22 cellular contexts compared by ENCODE assay signal in the genomic region with DNA sequence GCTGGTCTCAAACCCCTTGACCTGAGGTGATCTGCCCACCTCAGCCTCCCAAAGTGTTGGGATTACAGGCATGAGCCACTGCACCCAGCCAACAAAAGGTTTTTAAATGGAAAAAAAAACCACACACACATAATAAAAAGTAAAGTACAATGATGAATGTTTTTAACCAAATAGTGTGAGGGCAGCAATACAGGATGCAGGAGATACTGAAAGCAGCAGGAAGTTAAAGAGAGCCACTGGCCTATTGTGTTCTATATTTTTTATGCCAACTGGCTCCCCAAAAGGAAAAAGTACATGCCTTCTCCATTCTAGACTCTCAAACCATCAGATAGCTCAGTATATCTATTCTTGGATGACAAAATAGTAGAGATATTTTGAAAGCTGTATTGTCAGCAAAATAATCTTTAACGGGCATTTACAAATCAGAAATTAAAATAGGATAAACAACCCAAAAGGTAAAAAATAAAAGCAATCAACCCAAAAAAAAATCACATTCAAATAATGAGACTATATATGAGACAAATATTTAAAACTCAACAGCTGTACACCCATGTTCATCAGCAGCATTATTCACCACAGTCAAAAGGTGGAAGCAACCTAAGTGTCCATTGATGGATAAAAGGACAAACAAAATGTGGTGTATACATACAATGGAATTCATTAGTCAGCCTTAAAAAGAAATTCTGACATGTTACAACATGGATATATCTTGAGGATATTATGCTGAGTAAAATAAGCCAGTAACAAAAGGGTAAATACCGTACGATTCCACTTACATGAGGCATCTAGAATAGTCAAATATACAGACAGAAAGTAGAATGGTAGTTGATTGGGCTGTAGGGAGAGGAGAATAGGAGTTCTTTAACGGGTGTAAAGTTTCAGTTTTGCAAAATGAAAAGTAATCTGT. TPM values are rescaled to one million over a fixed set of nuclear protein-coding genes. Genes with fewer than 3 reads are reported as not detected.
DNase-seq lines count a peak whose midpoint lies in the region; ATAC-seq, FAIRE-seq and TF ChIP-seq lines count a peak whose summit lies in the region.
"Had no signal": no experiment of that assay in that cellular context is flagged by ENCODE, and none has a peak within 500 bp of the region (broad histone marks: within the 10 kb centered on the region; RNA-seq: fewer than 3 reads in every experiment).

No MANE protein-coding gene starts in this region.

- in situ Hi-C loops in K562 (cut with MboI): no loop called here

- intact Hi-C loops in K562 (cut with micrococcal nuclease) (no loop called here), testis (cut with DNase I; ENCODE audit: low total_unique reads) (no loop called here), left cardiac atrium (cut with DNase I) (no loop called here)

- H3K36me3 ChIP-seq in K562 (ENCODE audit: control insufficient read depth, insufficient read depth, low read length) (peaks cover 30% of the 10 kb centered on the region; the same call in 2 of the 3 replicates), testis (ENCODE audit: low read depth, missing control alignments) (no peaks in the 10 kb centered on the region)

- H3K4me3 ChIP-seq in A549 (no peak overlapping the region), K562 (no peak overlapping the region), testis (no peak overlapping the region)
- H3K4me3 ChIP-seq: BLaER1 treated with 17β-estradiol and CSF1 and Interleukin-3, amounts not matched to agents 10 nM and 100 nM had no signal

- DNase-seq in A549 (ENCODE audit: low read depth in 1 of 2, low spot score in 1 of 2) (no peak), GM12892 (ENCODE audit: insufficient read length) (no peak), K562 (ENCODE audit: extremely low read depth in 1 of 4, low spot score in 3 of 4) (no peak), epithelial cell of prostate (ENCODE audit: low read depth, low spot score) (peak; percentile 78), 8988T (no peak), testis (no peak), left cardiac atrium (no peak)
- DNase-seq: Caco-2; CD4-positive, alpha-beta memory T cell; DMS 273 treated with DMSO at 0.1 percent for 48 hours; DND-41; H7; NCI-H1105; NCI-H1694; NCI-H2081; NCI-H446 treated with DMSO at 0.1 percent for 48 hours; NCI-H526 treated with DMSO at 0.1 percent for 48 hours; OCI-M1; SHP77 had no signal

- no peaks in the 10 kb centered on the region for H3K79me2 ChIP-seq in K562 (ENCODE audit: control insufficient read depth, insufficient read depth, low read length)

- H3K9me1 ChIP-seq in K562 (ENCODE audit: control insufficient read depth, insufficient read depth, low read length): no peaks in the 10 kb centered on the region

- TF ChIP-seq POLR2A in A549 (IDR thresholded peaks at IDR 0.05; ENCODE audit: low read length): no peak
- no peak for TF ChIP-seq POLR2A in GM12892 (IDR thresholded peaks at IDR 0.05; ENCODE audit: low read depth, low read length)
- no peak for TF ChIP-seq POLR2A in K562 (conservative IDR thresholded peaks at IDR 0.05)
- TF ChIP-seq POLR2A in testis (IDR thresholded peaks at IDR 0.05): no peak

- ATAC-seq in A549 (no peak), K562 (no peak), left cardiac atrium (no peak)

- no peak overlapping the region for H2AFZ ChIP-seq in K562 (ENCODE audit: low read depth, low read length)

- H3K9me3 ChIP-seq in A549: no peaks in the 10 kb centered on the region
- no peaks in the 10 kb centered on the region for H3K9me3 ChIP-seq in K562 (replicated peaks; ENCODE audit: control insufficient read depth, insufficient read depth, low read depth, low read length)
- no peaks in the 10 kb centered on the region for H3K9me3 ChIP-seq in testis
- H3K9me3 ChIP-seq: BLaER1 treated with 17β-estradiol and CSF1 and Interleukin-3, amounts not matched to agents 10 nM and 100 nM; Caco-2 had no signal

- no peak overlapping the region for H3K4me2 ChIP-seq in A549
- H3K4me2 ChIP-seq in K562 (ENCODE audit: insufficient read depth, low read length): no peak overlapping the region
- H3K4me2 ChIP-seq: BLaER1 treated with 17β-estradiol and CSF1 and Interleukin-3, amounts not matched to agents 10 nM and 100 nM; KMS-11 had no signal

- CTCF ChIA-PET in A549 (lab: Yijun Ruan, JAX) (no interaction called here), K562 (lab: Yijun Ruan, JAX; ENCODE audit: low intra/inter-chr PET ratio) (no interaction called here)

- no peaks in the 10 kb centered on the region for H4K20me1 ChIP-seq in K562 (replicated peaks; ENCODE audit: control insufficient read depth, insufficient read depth, low read length)
- H4K20me1 ChIP-seq: BLaER1 treated with 17β-estradiol and CSF1 and Interleukin-3, amounts not matched to agents 10 nM and 100 nM had no signal

- H3K27ac ChIP-seq in A549: no peak overlapping the region
- no peak overlapping the region for H3K27ac ChIP-seq in K562 (ENCODE audit: extremely low read depth, low read depth, low read length)
- peak overlapping the region; percentile 44 for H3K27ac ChIP-seq in epithelial cell of prostate
- no peak overlapping the region for H3K27ac ChIP-seq in testis
- H3K27ac ChIP-seq: BLaER1 treated with 17β-estradiol and CSF1 and Interleukin-3, amounts not matched to agents 10 nM and 100 nM; KMS-11 had no signal

- H3K27me3 ChIP-seq in K562 (ENCODE audit: control insufficient read depth in 2 of 2, insufficient read depth in 2 of 2, low read length in 2 of 2): no peaks in the 10 kb centered on the region
- no peaks in the 10 kb centered on the region for H3K27me3 ChIP-seq in testis
- H3K27me3 ChIP-seq: BLaER1 treated with 17β-estradiol and CSF1 and Interleukin-3, amounts not matched to agents 10 nM and 100 nM had no signal

- WGBS in A549 (ENCODE audit: missing lambda C conversion rate): 87% methylated on average over 4 of the region's 4 CpGs
- 87% methylated on average over 4 of the region's 4 CpGs for WGBS in K562 (ENCODE audit: insufficient coverage, low coverage, missing lambda C conversion rate)
- WGBS in testis, 2 donors: 94% methylated on average over 4 of the region's 4 CpGs

- TF ChIP-seq CTCF in A549 (IDR thresholded peaks at IDR 0.05): no peak
- TF ChIP-seq CTCF in K562 (IDR thresholded peaks at IDR 0.05 in 2 of 3, conservative IDR thresholded peaks at IDR 0.05 in 1 of 3; ENCODE audit: insufficient read depth in 2 of 3, low read depth in 1 of 3, low read length in 3 of 3): no peak
- TF ChIP-seq CTCF in testis (IDR thresholded peaks at IDR 0.05): no peak

- POLR2A ChIA-PET in A549 (lab: Yijun Ruan, JAX) (no interaction called here), K562 (lab: Yijun Ruan, JAX) (no interaction called here)

- FAIRE-seq in A549 (lab: Jason Lieb, UNC) (no peak), GM12892 (lab: Jason Lieb, UNC) (peak; percentile 36), K562 (lab: Jason Lieb, UNC) (no peak)
- FAIRE-seq: GM12891 had no signal

- H3K9ac ChIP-seq in K562 (ENCODE audit: insufficient read depth in 1 of 2, low read depth in 2 of 2, low read length in 2 of 2): no peak overlapping the region
- H3K9ac ChIP-seq: BLaER1 treated with 17β-estradiol and CSF1 and Interleukin-3, amounts not matched to agents 10 nM and 100 nM; KMS-11 had no signal

- TF ChIP-seq RAD21 in A549 (conservative IDR thresholded peaks at IDR 0.05 in 1 of 2, IDR thresholded peaks at IDR 0.05 in 1 of 2) (no peak), K562 (CRISPR knock-in tag; conservative IDR thresholded peaks at IDR 0.05 in 1 of 2, IDR thresholded peaks at IDR 0.05 in 1 of 2) (no peak)

- no peak for TF ChIP-seq EP300 in A549 (IDR thresholded peaks at IDR 0.05)
- no peak for TF ChIP-seq EP300 in K562 (IDR thresholded peaks at IDR 0.05; ENCODE audit: low read length)

- no TSS peak for BruUV-seq in K562 (replicated peaks; lab: Mats Ljungman, UMichigan)

- H3K4me1 ChIP-seq in A549: no peaks in the 10 kb centered on the region
- H3K4me1 ChIP-seq in K562 (replicated peaks in 1 of 2; ENCODE audit: control insufficient read depth in 2 of 2, insufficient read depth in 2 of 2, low read length in 2 of 2): no peaks in the 10 kb centered on the region
- H3K4me1 ChIP-seq in testis: no peaks in the 10 kb centered on the region
- H3K4me1 ChIP-seq: BLaER1 treated with 17β-estradiol and CSF1 and Interleukin-3, amounts not matched to agents 10 nM and 100 nM; Caco-2 had no signal

RNA-seq across cellular contexts. Expression of gene GPATCH11, which starts 26.2 kb away (rescaled TPM):
- polyA plus RNA-seq in A549 (2011; rRNA removed): 8.1 and 10.4 TPM in 2 replicates
- 2.3 and 2.4 TPM in 2 replicates for polyA plus RNA-seq in A549 (2012; cell fraction: cytosol; rRNA removed)
- 0.54 and 0.80 TPM in 2 replicates for polyA plus RNA-seq in A549 (2012; cell fraction: nucleus; rRNA removed)
- 8.2 to 9.0 TPM (median 8.9 TPM) in 3 replicates for polyA plus RNA-seq in A549 (2017; fragmentation: RNase III; extraction: RNeasy Plus Mini Kit Qiagen cat#74134 plus additional on column Dnase treatment)
- 1.8 TPM in 2 replicates for polyA minus RNA-seq in A549 (2011; rRNA and poly(A)+ RNA removed)
- 16.6 TPM for polyA plus RNA-seq in GM12892 (2012; ENCODE audit: missing spikeins)
- total RNA-seq in K562 (2011; cell fraction: chromatin; rRNA removed; ENCODE audit: low replicate concordance): 3.7 and 17.7 TPM in 2 replicates
- 1.3 and 3.0 TPM in 2 replicates for total RNA-seq in K562 (2011; cell fraction: nucleolus; rRNA removed)
- 8.0 and 15.8 TPM in 2 replicates for total RNA-seq in K562 (2011; cell fraction: nucleoplasm; rRNA removed)
- 10.0 and 11.3 TPM in 2 replicates for total RNA-seq in K562 (2014; rRNA removed)
- total RNA-seq in K562 (2014; rRNA removed; fragmentation: Illumina TruSeq; extraction: Trizol): 23.9 and 27.1 TPM in 2 replicates
- 20.0 and 22.8 TPM in 2 replicates for total RNA-seq in K562 (2015; rRNA removed; fragmentation: Illumina TruSeq; extraction: Trizol)
- 9.9 and 10.5 TPM in 2 replicates for total RNA-seq in K562 (2021)
- 12.9 and 18.1 TPM in 2 replicates for polyA plus RNA-seq in K562 (2011; rRNA removed)
- 2.3 and 5.5 TPM in 2 replicates for polyA plus RNA-seq in K562 (2011; cell fraction: cytosol; rRNA removed)
- 2.5 and 3.1 TPM in 2 replicates for polyA plus RNA-seq in K562 (2011; cell fraction: nucleus; rRNA removed)
- 10.0 and 11.2 TPM in 2 replicates for polyA plus RNA-seq in K562 (2012)
- 18.2 and 21.5 TPM in 2 replicates for polyA plus RNA-seq in K562 (2014; fragmentation: Illumina TruSeq; extraction: Trizol)
- 10 to 100 TPM in 1 of 2 experiments, 1 to 10 TPM in 1; 7.9 to 11.3 TPM for polyA plus RNA-seq in K562 (2014; fragmentation: Nextera tagmentation; extraction: Ambion mirVana)
- polyA plus RNA-seq in K562 (2014; rRNA removed): 15.2 and 15.6 TPM in 2 replicates
- 10.9 and 13.7 TPM in 2 replicates for polyA minus RNA-seq in K562 (2011; rRNA and poly(A)+ RNA removed)
- 4.3 and 4.8 TPM in 2 replicates for polyA minus RNA-seq in K562 (2011; cell fraction: cytosol; rRNA and poly(A)+ RNA removed)
- 2.3 and 3.6 TPM in 2 replicates for polyA minus RNA-seq in K562 (2011; cell fraction: nucleus; rRNA and poly(A)+ RNA removed)
- 10 to 100 TPM; 16.6 to 21.6 TPM for total RNA-seq in testis
- polyA plus RNA-seq in testis (ENCODE audit: insufficient read depth, low read depth, low replicate concordance): 13.5 TPM
- total RNA-seq in left cardiac atrium: 1 to 10 TPM; 5.9 to 7.3 TPM

RNA-seq across cellular contexts. Expression of gene HEATR5B, which starts 26.4 kb away (rescaled TPM):
- polyA plus RNA-seq in A549 (2011; rRNA removed) (25.0 and 26.1 TPM in 2 replicates), A549 (2017; fragmentation: RNase III; extraction: RNeasy Plus Mini Kit Qiagen cat#74134 plus additional on column Dnase treatment) (6.6 to 8.4 TPM (median 7.7 TPM) in 3 replicates), K562 (2011; rRNA removed) (18.4 and 21.7 TPM in 2 replicates), K562 (2014; fragmentation: Illumina TruSeq; extraction: Trizol) (10.2 and 10.8 TPM in 2 replicates), K562 (2014; fragmentation: Nextera tagmentation; extraction: Ambion mirVana) (1 to 10 TPM; 4.2 to 4.7 TPM), K562 (2014; rRNA removed) (10.1 and 10.6 TPM in 2 replicates), testis (ENCODE audit: insufficient read depth, low read depth, low replicate concordance) (12.9 TPM)
- 4.2 and 5.2 TPM in 2 replicates for polyA plus RNA-seq in A549 (2012; cell fraction: cytosol; rRNA removed)
- polyA plus RNA-seq in A549 (2012; cell fraction: nucleus; rRNA removed): 8.1 and 11.8 TPM in 2 replicates
- 24.7 and 26.9 TPM in 2 replicates for polyA minus RNA-seq in A549 (2011; rRNA and poly(A)+ RNA removed)
- polyA plus RNA-seq in GM12892 (2012; ENCODE audit: missing spikeins): 10.3 TPM
- total RNA-seq in K562 (2011; cell fraction: chromatin; rRNA removed; ENCODE audit: low replicate concordance): 36.7 and 98.7 TPM in 2 replicates
- 17.5 and 22.0 TPM in 2 replicates for total RNA-seq in K562 (2011; cell fraction: nucleolus; rRNA removed)
- 32.4 and 33.7 TPM in 2 replicates for total RNA-seq in K562 (2011; cell fraction: nucleoplasm; rRNA removed)
- total RNA-seq in K562 (2014; rRNA removed) (9.8 and 13.6 TPM in 2 replicates), K562 (2014; rRNA removed; fragmentation: Illumina TruSeq; extraction: Trizol) (16.9 and 18.2 TPM in 2 replicates), K562 (2015; rRNA removed; fragmentation: Illumina TruSeq; extraction: Trizol) (15.5 and 17.6 TPM in 2 replicates), K562 (2021) (12.2 and 12.7 TPM in 2 replicates), testis (10 to 100 TPM; 35.7 to 41.6 TPM), left cardiac atrium (10 to 100 TPM; 11.6 to 16.3 TPM)
- 8.4 and 12.7 TPM in 2 replicates for polyA plus RNA-seq in K562 (2011; cell fraction: cytosol; rRNA removed)
- 25.3 and 29.8 TPM in 2 replicates for polyA plus RNA-seq in K562 (2011; cell fraction: nucleus; rRNA removed)
- polyA plus RNA-seq in K562 (2012): 7.5 TPM in 2 replicates
- polyA minus RNA-seq in K562 (2011; rRNA and poly(A)+ RNA removed): 48.8 and 55.7 TPM in 2 replicates
- polyA minus RNA-seq in K562 (2011; cell fraction: cytosol; rRNA and poly(A)+ RNA removed): 9.5 and 17.7 TPM in 2 replicates
- polyA minus RNA-seq in K562 (2011; cell fraction: nucleus; rRNA and poly(A)+ RNA removed): 22.9 and 33.2 TPM in 2 replicates

RNA-seq across cellular contexts. Expression of gene EIF2AK2, which starts 46.2 kb away (rescaled TPM):
- polyA plus RNA-seq in A549 (2011; rRNA removed) (34.6 and 47.2 TPM in 2 replicates), A549 (2017; fragmentation: RNase III; extraction: RNeasy Plus Mini Kit Qiagen cat#74134 plus additional on column Dnase treatment) (27.1 to 30.1 TPM (median 29.8 TPM) in 3 replicates), K562 (2011; rRNA removed) (10.8 and 13.3 TPM in 2 replicates), K562 (2014; fragmentation: Illumina TruSeq; extraction: Trizol) (14.7 and 19.5 TPM in 2 replicates), K562 (2014; fragmentation: Nextera tagmentation; extraction: Ambion mirVana) (1 to 10 TPM; 3.8 to 5.6 TPM), K562 (2014; rRNA removed) (10.7 and 12.5 TPM in 2 replicates), testis (ENCODE audit: insufficient read depth, low read depth, low replicate concordance) (8.5 TPM)
- polyA plus RNA-seq in A549 (2012; cell fraction: cytosol; rRNA removed): 8.7 and 10.3 TPM in 2 replicates
- 4.8 and 8.6 TPM in 2 replicates for polyA plus RNA-seq in A549 (2012; cell fraction: nucleus; rRNA removed)
- 16.5 and 22.6 TPM in 2 replicates for polyA minus RNA-seq in A549 (2011; rRNA and poly(A)+ RNA removed)
- polyA plus RNA-seq in GM12892 (2012; ENCODE audit: missing spikeins): 49.2 TPM
- 6.0 and 24.9 TPM in 2 replicates for total RNA-seq in K562 (2011; cell fraction: chromatin; rRNA removed; ENCODE audit: low replicate concordance)
- total RNA-seq in K562 (2011; cell fraction: nucleolus; rRNA removed): 3.3 and 5.4 TPM in 2 replicates
- 5.4 and 10.8 TPM in 2 replicates for total RNA-seq in K562 (2011; cell fraction: nucleoplasm; rRNA removed)
- total RNA-seq in K562 (2014; rRNA removed) (6.8 and 11.6 TPM in 2 replicates), K562 (2014; rRNA removed; fragmentation: Illumina TruSeq; extraction: Trizol) (18.8 and 23.2 TPM in 2 replicates), K562 (2015; rRNA removed; fragmentation: Illumina TruSeq; extraction: Trizol) (15.6 and 18.8 TPM in 2 replicates), K562 (2021) (17.2 and 17.6 TPM in 2 replicates), testis (10 to 100 TPM; 15.7 to 23.7 TPM), left cardiac atrium (10 to 100 TPM; 19.3 to 26.8 TPM)
- 3.6 and 6.4 TPM in 2 replicates for polyA plus RNA-seq in K562 (2011; cell fraction: cytosol; rRNA removed)
- polyA plus RNA-seq in K562 (2011; cell fraction: nucleus; rRNA removed): 3.3 and 3.8 TPM in 2 replicates
- polyA plus RNA-seq in K562 (2012): 8.4 and 10.8 TPM in 2 replicates
- 22.4 and 22.9 TPM in 2 replicates for polyA minus RNA-seq in K562 (2011; rRNA and poly(A)+ RNA removed)
- polyA minus RNA-seq in K562 (2011; cell fraction: cytosol; rRNA and poly(A)+ RNA removed): 8.8 and 11.1 TPM in 2 replicates
- 3.5 and 6.3 TPM in 2 replicates for polyA minus RNA-seq in K562 (2011; cell fraction: nucleus; rRNA and poly(A)+ RNA removed)

Comparison
In these comparisons a context has a peak if more than half of its experiments do, and no peak if none do; other contexts are left out.
1. Of the 35 proteins assayed by ChIP-seq in both K562 and A549: peak only in K562: none; only in A549: MAFK; in both: none; in neither: 34.